Comparison of ENCODE assay signal across 19 cellular contexts in the genomic region with DNA sequence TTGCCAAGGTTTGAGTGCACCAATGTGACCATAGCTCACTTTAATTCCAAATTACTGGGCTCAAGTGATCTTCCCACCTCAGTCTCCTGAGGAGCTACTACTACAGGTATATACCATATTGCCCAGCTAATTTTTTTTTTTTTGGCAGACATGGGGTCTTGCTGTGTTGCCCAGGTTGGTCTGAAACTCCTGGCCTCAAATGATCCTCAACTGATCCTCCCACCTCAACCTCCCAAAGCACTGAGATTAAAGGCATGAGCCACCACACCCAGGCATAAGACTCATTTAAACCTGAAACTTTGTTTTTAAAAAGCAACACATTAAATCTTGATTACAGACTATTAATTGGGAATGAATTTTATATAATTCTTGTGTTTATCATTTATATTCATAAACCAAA.
"Had no signal": no experiment of that assay in that cellular context is flagged by ENCODE, and none has a peak within 500 bp of the region (broad histone marks: within the 10 kb centered on the region; RNA-seq: fewer than 3 reads in every experiment).

No MANE protein-coding gene starts in this region.

- H2AFZ ChIP-seq: parathyroid adenoma had no signal

- H3K9ac ChIP-seq: parathyroid adenoma had no signal

- H3K9me3 ChIP-seq: heart left ventricle, prostate gland, testis, tibial nerve had no signal

- H3K27me3 Mint-ChIP-seq: stimulated activated naive B cell treated with anti-CD40 and anti-IgM and Interleukin-4, amounts not matched to agents 10 μg/mL and 1 μg/mL and 100 μg/mL, for 72 hours; stimulated activated naive CD8-positive, alpha-beta T cell treated with anti-CD3 and anti-CD28 coated beads, Interleukin-15, amount 100 ng/mL, for 72 hours had no signal

- H3K9me3 Mint-ChIP-seq: nephron; stimulated activated naive B cell treated with anti-CD40 and anti-IgM and Interleukin-4, amounts not matched to agents 10 μg/mL and 1 μg/mL and 100 μg/mL, for 72 hours; stimulated activated naive CD8-positive, alpha-beta T cell treated with anti-CD3 and anti-CD28 coated beads, Interleukin-15, amount 100 ng/mL, for 72 hours had no signal

- H3K27me3 ChIP-seq: heart left ventricle, testis, tibial nerve had no signal

- H3K27ac Mint-ChIP-seq: stimulated activated naive B cell treated with anti-CD40 and anti-IgM and Interleukin-4, amounts not matched to agents 10 μg/mL and 1 μg/mL and 100 μg/mL, for 72 hours; stimulated activated naive CD8-positive, alpha-beta T cell treated with anti-CD3 and anti-CD28 coated beads, Interleukin-15, amount 100 ng/mL, for 72 hours had no signal

- H3K27ac ChIP-seq: coronary artery, parathyroid adenoma, prostate gland, tibial nerve had no signal

- H3K4me1 Mint-ChIP-seq: stimulated activated naive B cell treated with anti-CD40 and anti-IgM and Interleukin-4, amounts not matched to agents 10 μg/mL and 1 μg/mL and 100 μg/mL, for 72 hours; stimulated activated naive CD8-positive, alpha-beta T cell treated with anti-CD3 and anti-CD28 coated beads, Interleukin-15, amount 100 ng/mL, for 72 hours had no signal

- DNase-seq: effector CD4-positive, alpha-beta T cell; endodermal cell; heart left ventricle; hippocampal formation; kidney glomerular epithelial cell; mammary epithelial cell; occipital lobe; stimulated activated CD4-positive, alpha-beta T cell treated with anti-CD3 and anti-CD28 coated beads, Interleukin-2, amount 100 ng/mL, for 24 hours; stimulated activated CD4-positive, alpha-beta T cell treated with anti-CD3 and anti-CD28 coated beads, Interleukin-4, amount 100 ng/mL, for 4 hours; stimulated activated naive B cell treated with anti-CD40 and anti-IgM and Interleukin-4, amounts not matched to agents 10 μg/mL and 1 μg/mL and 100 μg/mL, for 72 hours; stimulated activated naive CD8-positive, alpha-beta T cell treated with anti-CD3 and anti-CD28 coated beads, Interleukin-15, amount 100 ng/mL, for 72 hours; testis had no signal

- H3K36me3 ChIP-seq: prostate gland, tibial nerve had no signal

- ATAC-seq: heart left ventricle; left lobe of liver; sciatic nerve; stimulated activated naive B cell treated with anti-CD40 and anti-IgM and Interleukin-4, amounts not matched to agents 10 μg/mL and 1 μg/mL and 100 μg/mL, for 72 hours; stimulated activated naive CD8-positive, alpha-beta T cell treated with anti-CD3 and anti-CD28 coated beads, Interleukin-15, amount 100 ng/mL, for 72 hours had no signal

- H3K4me3 ChIP-seq: coronary artery, heart left ventricle, prostate gland, testis, tibial nerve had no signal

- H3K4me3 Mint-ChIP-seq: endodermal cell; nephron; stimulated activated naive B cell treated with anti-CD40 and anti-IgM and Interleukin-4, amounts not matched to agents 10 μg/mL and 1 μg/mL and 100 μg/mL, for 72 hours; stimulated activated naive CD8-positive, alpha-beta T cell treated with anti-CD3 and anti-CD28 coated beads, Interleukin-15, amount 100 ng/mL, for 72 hours had no signal

- H3K4me1 ChIP-seq: prostate gland had no signal
